18 cellular contexts compared by ENCODE assay signal in the genomic region with DNA sequence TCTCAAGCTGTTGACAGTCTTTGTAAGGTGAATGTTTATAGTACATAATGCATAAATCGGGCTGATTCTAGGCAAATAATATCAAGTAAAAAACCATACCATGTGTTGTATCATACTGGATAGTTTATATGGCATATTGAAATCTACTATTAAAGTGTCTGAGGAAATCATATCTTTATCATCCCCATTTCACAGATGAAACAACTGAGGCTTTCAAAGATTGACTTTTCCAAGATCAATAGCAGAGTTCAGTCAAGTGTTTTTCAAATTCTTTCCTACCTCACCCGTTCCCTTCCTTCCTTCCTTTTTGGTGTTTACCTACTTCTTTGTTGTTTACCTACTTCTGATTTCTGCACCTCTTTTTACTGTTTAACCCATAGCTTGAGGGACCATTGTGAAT. TPM values are rescaled to one million over a fixed set of nuclear protein-coding genes. Genes with fewer than 3 reads are reported as not detected.
DNase-seq lines count a peak whose midpoint lies in the region; ATAC-seq, FAIRE-seq and TF ChIP-seq lines count a peak whose summit lies in the region.
"Had no signal": no experiment of that assay in that cellular context is flagged by ENCODE, and none has a peak within 500 bp of the region (broad histone marks: within the 10 kb centered on the region; RNA-seq: fewer than 3 reads in every experiment).

No MANE protein-coding gene starts in this region.

- H4K20me1 ChIP-seq in HepG2 (ENCODE audit: insufficient read depth, low read length): no peaks in the 10 kb centered on the region
- H4K20me1 ChIP-seq in hepatocyte (ENCODE audit: insufficient read depth, poor library complexity, severe bottlenecking): no peaks in the 10 kb centered on the region
- H4K20me1 ChIP-seq: BLaER1 had no signal

- H3K4me3 Mint-ChIP-seq in nephron progenitor cell: peak overlapping the region; percentile 93
- peak overlapping the region; percentile 95 for H3K4me3 Mint-ChIP-seq in type B pancreatic cell
- H3K4me3 Mint-ChIP-seq in activated CD4-positive, alpha-beta T cell treated with anti-CD3 and anti-CD28 coated beads, Interleukin-2, amount 10 ng/mL, durations not matched to agents 7 days and 5 days: no peak overlapping the region

- 44% methylated on average over 2 of the region's 2 CpGs for WGBS in HepG2 (ENCODE audit: low lambda C conversion rate)
- WGBS in right lobe of liver (ENCODE audit: insufficient coverage, low coverage, low lambda C conversion rate, missing lambda C conversion rate): 50% methylated on average over 2 of the region's 2 CpGs
- WGBS in hepatocyte (ENCODE audit: low lambda C conversion rate, missing lambda C conversion rate): 80% methylated on average over 2 of the region's 2 CpGs

- H3K9me3 Mint-ChIP-seq in nephron progenitor cell (peaks cover 9% of the 10 kb centered on the region), type B pancreatic cell (no peaks in the 10 kb centered on the region)
- H3K9me3 Mint-ChIP-seq in activated CD4-positive, alpha-beta T cell treated with anti-CD3 and anti-CD28 coated beads, Interleukin-2, amount 10 ng/mL, durations not matched to agents 7 days and 5 days: no peaks in the 10 kb centered on the region

- H3K4me1 Mint-ChIP-seq in nephron progenitor cell: peaks cover 30% of the 10 kb centered on the region
- peaks cover 15% of the 10 kb centered on the region for H3K4me1 Mint-ChIP-seq in type B pancreatic cell (ENCODE audit: unreplicated experiment)
- peaks cover 7% of the 10 kb centered on the region for H3K4me1 Mint-ChIP-seq in activated CD4-positive, alpha-beta T cell treated with anti-CD3 and anti-CD28 coated beads, Interleukin-2, amount 10 ng/mL, durations not matched to agents 7 days and 5 days

- H3K36me3 ChIP-seq in HepG2 (replicated peaks in 1 of 2; ENCODE audit: control insufficient read depth in 1 of 2, insufficient read depth in 2 of 2, low read length in 2 of 2) (no peaks in the 10 kb centered on the region), right lobe of liver (no peaks in the 10 kb centered on the region), hepatocyte (replicated peaks; ENCODE audit: insufficient read depth, low read depth) (no peaks in the 10 kb centered on the region)
- H3K36me3 ChIP-seq: BLaER1 had no signal

- TF ChIP-seq CTCF in HepG2 (CRISPR knock-in tag; IDR thresholded peaks at IDR 0.05): no peak
- no peak for TF ChIP-seq CTCF in right lobe of liver (IDR thresholded peaks at IDR 0.05)
- no peak for TF ChIP-seq CTCF in hepatocyte (IDR thresholded peaks at IDR 0.05; ENCODE audit: poor library complexity)
- TF ChIP-seq CTCF in nephron progenitor cell (IDR thresholded peaks at IDR 0.05): no peak
- TF ChIP-seq CTCF in type B pancreatic cell (conservative IDR thresholded peaks at IDR 0.05): no peak

- POLR2A ChIA-PET in HepG2 (lab: Yijun Ruan, JAX): no interaction called here
- POLR2A ChIA-PET in activated CD4-positive, alpha-beta T cell treated with anti-CD3 and anti-CD28 coated beads, Interleukin-2, amount 10 ng/mL, durations not matched to agents 7 days and 5 days (lab: Charles Lee): no interaction called here

- TF ChIP-seq POLR2A in HepG2 (IDR thresholded peaks at IDR 0.05; ENCODE audit: insufficient read depth in 1 of 2, low read depth in 2 of 2, low read length in 2 of 2) (no peak), right lobe of liver (IDR thresholded peaks at IDR 0.05) (no peak)

- no peak for DNase-seq in HepG2 (ENCODE audit: low spot score)
- DNase-seq in right lobe of liver: no peak
- no peak for DNase-seq in hepatocyte (ENCODE audit: low spot score)
- no peak for DNase-seq in nephron progenitor cell
- DNase-seq in type B pancreatic cell (ENCODE audit: extremely low spot score, unreplicated experiment): no peak
- DNase-seq in NCI-H1417 treated with DMSO at 0.1 percent for 48 hours (lab: John Stamatoyannopoulos, UW): no peak
- no peak for DNase-seq in NCI-H446 (lab: John Stamatoyannopoulos, UW)
- no peak for DNase-seq in activated CD4-positive, alpha-beta T cell treated with anti-CD3 and anti-CD28 coated beads, Interleukin-2, amount 10 ng/mL, durations not matched to agents 7 days and 5 days
- DNase-seq: AML-193, DMS79 treated with DMSO at 0.1 percent for 48 hours, EL, HCEC 1CT had no signal

- H3K9ac ChIP-seq in HepG2 (ENCODE audit: insufficient read depth, low read depth, low read length): no peak overlapping the region
- H3K9ac ChIP-seq: BLaER1 had no signal

- H3K36me3 Mint-ChIP-seq in nephron progenitor cell (ENCODE audit: low read depth) (peaks cover 9% of the 10 kb centered on the region), type B pancreatic cell (peaks cover 14% of the 10 kb centered on the region)
- H3K36me3 Mint-ChIP-seq in activated CD4-positive, alpha-beta T cell treated with anti-CD3 and anti-CD28 coated beads, Interleukin-2, amount 10 ng/mL, durations not matched to agents 7 days and 5 days (ENCODE audit: low read depth): peaks cover 3% of the 10 kb centered on the region
- H3K36me3 Mint-ChIP-seq: IgD-negative memory B cell had no signal

- H3K9me3 ChIP-seq in HepG2 (ENCODE audit: low read length): no peaks in the 10 kb centered on the region
- no peaks in the 10 kb centered on the region for H3K9me3 ChIP-seq in right lobe of liver
- H3K9me3 ChIP-seq in hepatocyte (ENCODE audit: low read depth): no peaks in the 10 kb centered on the region

- H3K27ac ChIP-seq in HepG2 (ENCODE audit: extremely low read length, insufficient read depth, low read length): no peak overlapping the region
- no peak overlapping the region for H3K27ac ChIP-seq in right lobe of liver
- H3K27ac ChIP-seq in hepatocyte: no peak overlapping the region
- H3K27ac ChIP-seq: 22Rv1, BLaER1 had no signal

- no TSS peak for BruUV-seq in HepG2 (replicated peaks; lab: Mats Ljungman, UMichigan)

- H2AFZ ChIP-seq in HepG2 (ENCODE audit: low read length) (no peak overlapping the region), hepatocyte (no peak overlapping the region)

- TF ChIP-seq EP300 in HepG2 (IDR thresholded peaks at IDR 0.05; ENCODE audit: low read depth in 2 of 2, low read length in 2 of 2): no peak
- TF ChIP-seq EP300 in HepG2 (CRISPR knock-in tag; IDR thresholded peaks at IDR 0.05; ENCODE audit: borderline replicate concordance): no peak

- H3K79me2 ChIP-seq in HepG2 (ENCODE audit: insufficient read depth, low read length) (no peaks in the 10 kb centered on the region), hepatocyte (peaks cover 32% of the 10 kb centered on the region)

- no peaks in the 10 kb centered on the region for H3K9me2 ChIP-seq in hepatocyte (replicated peaks; ENCODE audit: insufficient read depth)

- H3K4me1 ChIP-seq in HepG2 (ENCODE audit: insufficient read depth, low read length): peaks cover 15% of the 10 kb centered on the region
- peaks cover 0 to 5% (median 0%) of the 10 kb centered on the region in 4 donors for H3K4me1 ChIP-seq in right lobe of liver
- no peaks in the 10 kb centered on the region for H3K4me1 ChIP-seq in hepatocyte (ENCODE audit: insufficient read depth)
- H3K4me1 ChIP-seq: BLaER1 had no signal

- no peak for TF ChIP-seq RAD21 in HepG2 (CRISPR knock-in tag; IDR thresholded peaks at IDR 0.05)

- H3K27me3 ChIP-seq in HepG2 (ENCODE audit: control insufficient read depth in 1 of 2, insufficient read depth in 2 of 2, low read length in 2 of 2) (peaks cover 5 to 40% of the 10 kb centered on the region in 2 experiments), right lobe of liver (no peaks in the 10 kb centered on the region), hepatocyte (peaks cover 10% of the 10 kb centered on the region)
- H3K27me3 ChIP-seq: BLaER1 had no signal

- no peak overlapping the region for H3K27ac Mint-ChIP-seq in nephron progenitor cell
- H3K27ac Mint-ChIP-seq in type B pancreatic cell: peak overlapping the region; percentile 9
- no peak overlapping the region for H3K27ac Mint-ChIP-seq in activated CD4-positive, alpha-beta T cell treated with anti-CD3 and anti-CD28 coated beads, Interleukin-2, amount 10 ng/mL, durations not matched to agents 7 days and 5 days
- H3K27ac Mint-ChIP-seq: IgD-negative memory B cell had no signal

- no peak overlapping the region for H3K4me2 ChIP-seq in HepG2 (ENCODE audit: low read depth, low read length)
- peak overlapping the region; percentile 94 for H3K4me2 ChIP-seq in hepatocyte
- H3K4me2 ChIP-seq: BLaER1 had no signal

- CTCF ChIA-PET in HepG2 (lab: Yijun Ruan, JAX; ENCODE audit: low intra/inter-chr PET ratio, low total read pairs): no interaction called here
- CTCF ChIA-PET in activated CD4-positive, alpha-beta T cell treated with anti-CD3 and anti-CD28 coated beads, Interleukin-2, amount 10 ng/mL, durations not matched to agents 7 days and 5 days (lab: Charles Lee): no interaction called here

- intact Hi-C loops in HepG2 (cut with micrococcal nuclease; ENCODE audit: unreplicated experiment): loop anchor here (10.0 kb wide), 1 partner anchor 232 kb away; no protein-coding TSS in a partner anchor
- intact Hi-C loops in right lobe of liver (cut with DNase I): no loop called here

- in situ Hi-C loops in HepG2 (cut with HindIII; ENCODE audit: extremely low pct_ligation_motif_present, low pct_unique_long_range_greater_than_20kb): no loop called here

- FAIRE-seq in HepG2 (lab: Jason Lieb, UNC): no peak
- FAIRE-seq: G401.6, GM12891, H1 had no signal

- H3K27me3 Mint-ChIP-seq in nephron progenitor cell (ENCODE audit: low read depth, poor library complexity): peaks cover 20% of the 10 kb centered on the region
- peaks cover 7% of the 10 kb centered on the region for H3K27me3 Mint-ChIP-seq in type B pancreatic cell
- peaks cover 54% of the 10 kb centered on the region for H3K27me3 Mint-ChIP-seq in activated CD4-positive, alpha-beta T cell treated with anti-CD3 and anti-CD28 coated beads, Interleukin-2, amount 10 ng/mL, durations not matched to agents 7 days and 5 days

- no peak overlapping the region for H3K4me3 ChIP-seq in HepG2 (replicated peaks in 1 of 3; ENCODE audit: insufficient read depth in 1 of 3, low read depth in 2 of 3, low read length in 3 of 3)
- no peak overlapping the region for H3K4me3 ChIP-seq in right lobe of liver
- no peak overlapping the region for H3K4me3 ChIP-seq in hepatocyte
- H3K4me3 ChIP-seq: BLaER1 had no signal

- ATAC-seq in HepG2 (no peak), right lobe of liver (no peak)

RNA-seq across cellular contexts. Expression of gene LYPD6, which starts 2.0 kb away (rescaled TPM):
- total RNA-seq in HepG2 (2016; rRNA removed; fragmentation: Illumina TruSeq; extraction: Trizol) (0.06 and 0.07 TPM in 2 replicates), right lobe of liver (under 1 TPM in 4 of 6 experiments, not detected in 2; 0.04 to 0.26 (median 0.12) TPM), hepatocyte (11.2 and 12.3 TPM in 2 replicates), type B pancreatic cell (ENCODE audit: low replicate concordance) (11.7 and 16.4 TPM in 2 replicates)
- 0.18 TPM in 1 of 2 replicates, not detected in the other for total RNA-seq in HepG2 (2016; cell fraction: cytosol; rRNA removed; fragmentation: Illumina TruSeq; extraction: Trizol; ENCODE audit: low read depth)
- 0.06 and 0.07 TPM in 2 replicates for total RNA-seq in HepG2 (2016; cell fraction: insoluble cytoplasmic fraction; rRNA removed; fragmentation: Illumina TruSeq; extraction: Trizol)
- 0.03 and 0.10 TPM in 2 replicates for total RNA-seq in HepG2 (2016; cell fraction: membrane; rRNA removed; fragmentation: Illumina TruSeq; extraction: Trizol)
- total RNA-seq in HepG2 (2016; cell fraction: nucleus; rRNA removed; fragmentation: Illumina TruSeq; extraction: Trizol): 0.13 TPM in 1 of 2 replicates, not detected in the other
- polyA plus RNA-seq in HepG2 (2011; rRNA removed) (0.01 TPM in 1 of 2 replicates, not detected in the other), hepatocyte (5.3 and 5.4 TPM in 2 replicates)
- 0.01 TPM in 2 replicates for polyA plus RNA-seq in HepG2 (2011; cell fraction: cytosol; rRNA removed)
- not detected in 2 replicates for polyA plus RNA-seq in HepG2 (2011; cell fraction: nucleus; rRNA removed)
- polyA plus RNA-seq in HepG2 (2012): 0.05 TPM in 1 of 2 replicates, not detected in the other
- 0.12 TPM in 1 of 2 replicates, not detected in the other for polyA plus RNA-seq in HepG2 (2016; cell fraction: cytosol; fragmentation: Illumina TruSeq; extraction: Trizol; ENCODE audit: low read depth)
- polyA plus RNA-seq in HepG2 (2016; cell fraction: insoluble cytoplasmic fraction; fragmentation: Illumina TruSeq; extraction: Trizol; ENCODE audit: low read depth): 0.08 TPM in 1 of 2 replicates, not detected in the other
- 0.12 and 0.15 TPM in 2 replicates for polyA plus RNA-seq in HepG2 (2016; cell fraction: membrane; fragmentation: Illumina TruSeq; extraction: Trizol; ENCODE audit: low read depth)
- 0.18 TPM in 1 of 2 replicates, not detected in the other for polyA plus RNA-seq in HepG2 (2016; cell fraction: nucleus; fragmentation: Illumina TruSeq; extraction: Trizol; ENCODE audit: insufficient read depth, low read depth)
- 5.9 TPM in 1 of 2 replicates, not detected in the other for polyA minus RNA-seq in HepG2 (2011; rRNA and poly(A)+ RNA removed; ENCODE audit: low replicate concordance)
- polyA minus RNA-seq in HepG2 (2011; cell fraction: cytosol; rRNA and poly(A)+ RNA removed): not detected in 2 replicates
- polyA minus RNA-seq in HepG2 (2011; cell fraction: nucleus; rRNA and poly(A)+ RNA removed): not detected in 2 replicates
- not detected for total RNA-seq in activated CD4-positive, alpha-beta T cell treated with anti-CD3 and anti-CD28 coated beads, Interleukin-2, amount 10 ng/mL, durations not matched to agents 7 days and 5 days
- polyA plus RNA-seq: IgD-negative memory B cell had no signal
